ENCODE assay signal across 20 cellular contexts in genomic region chr6:107620736-107621135, GRCh38.
DNase-seq lines count a peak whose midpoint lies in the region; ATAC-seq and TF ChIP-seq lines count a peak whose summit lies in the region.
"Had no signal": no experiment of that assay in that cellular context is flagged by ENCODE, and none has a peak within 500 bp of the region (broad histone marks: within the 10 kb centered on the region; RNA-seq: fewer than 3 reads in every experiment).

No MANE protein-coding gene starts in this region.

- no peaks in the 10 kb centered on the region for H3K36me3 ChIP-seq in fibroblast of lung (ENCODE audit: control insufficient read depth, insufficient read depth, low read length)
- no peaks in the 10 kb centered on the region for H3K36me3 ChIP-seq in upper lobe of right lung
- H3K36me3 ChIP-seq: cardiac muscle cell, right lobe of liver, SJSA1 had no signal

- no peak overlapping the region for H3K9ac ChIP-seq in fibroblast of lung (ENCODE audit: insufficient read depth, low read length)

- TF ChIP-seq CTCF in VCaP (conservative IDR thresholded peaks at IDR 0.05) (no peak), fibroblast of lung (conservative IDR thresholded peaks at IDR 0.05 in 1 of 2, IDR thresholded peaks at IDR 0.05 in 1 of 2; ENCODE audit: low read depth in 1 of 2, low read length in 2 of 2) (no peak), upper lobe of right lung (IDR thresholded peaks at IDR 0.05) (no peak)

- ATAC-seq in left ventricle myocardium superior (peak; percentile 43), Right ventricle myocardium inferior (no peak), upper lobe of right lung (peak; percentile 14), GM21786 (IDR thresholded peaks at IDR 0.05; ENCODE audit: unreplicated experiment) (no peak)
- ATAC-seq: esophagus mucosa; stimulated activated memory B cell treated with anti-CD40 and anti-IgM and Interleukin-4, amounts not matched to agents 10 μg/mL and 1 μg/mL and 100 μg/mL, for 72 hours had no signal

- no peak overlapping the region for H2AFZ ChIP-seq in fibroblast of lung (ENCODE audit: low read length)

- in situ Hi-C loops in KBM-7 (cut with MboI; ENCODE audit: low pct_unique_long_range_greater_than_20kb, low sequenced_read_pairs), result no loop called here

- H3K27me3 ChIP-seq in fibroblast of lung (ENCODE audit: control insufficient read depth, insufficient read depth, low read length) (no peaks in the 10 kb centered on the region), upper lobe of right lung (no peaks in the 10 kb centered on the region)
- H3K27me3 ChIP-seq: cardiac muscle cell, right lobe of liver, SJSA1 had no signal

- no peaks in the 10 kb centered on the region for H3K79me2 ChIP-seq in fibroblast of lung (ENCODE audit: control insufficient read depth, insufficient read depth, low read length)

- no peaks in the 10 kb centered on the region for H4K20me1 ChIP-seq in fibroblast of lung (ENCODE audit: control insufficient read depth, extremely low read depth, insufficient read depth, low read length)

- H3K27ac ChIP-seq in VCaP (peak overlapping the region; percentile 64), fibroblast of lung (ENCODE audit: insufficient read depth, low read length) (no peak overlapping the region), upper lobe of right lung (no peak overlapping the region)
- H3K27ac ChIP-seq: C4-2B, cardiac muscle cell, right lobe of liver, SJSA1 had no signal

- DNase-seq in left ventricle myocardium superior, result no peak
- no peak for DNase-seq in Right ventricle myocardium inferior (ENCODE audit: missing footprints)
- peak; percentile 9 to 17 for DNase-seq in fibroblast of lung (ENCODE audit: low read depth in 2 of 2)
- no peak for DNase-seq in upper lobe of right lung
- DNase-seq in NCI-H187 (lab: John Stamatoyannopoulos, UW), result no peak
- DNase-seq in KBM-7, result no peak
- DNase-seq: ACHN; activated B cell treated with CpG ODN at 0.5 μM for 24 hours; activated CD4-positive, alpha-beta memory T cell treated with anti-CD3 and anti-CD28 coated beads, Interleukin-2, amount 10 ng/mL, durations not matched to agents 7 days and 5 days; head of caudate nucleus; Kasumi-1; right lobe of liver had no signal

- H3K4me1 ChIP-seq in fibroblast of lung (ENCODE audit: control insufficient read depth, extremely low read depth, insufficient read depth, low read length) (no peaks in the 10 kb centered on the region), upper lobe of right lung (peaks cover 4% of the 10 kb centered on the region)
- H3K4me1 ChIP-seq: right lobe of liver, SJSA1 had no signal

- intact Hi-C loops in left ventricle myocardium superior (cut with micrococcal nuclease) (no loop called here), Right ventricle myocardium inferior (cut with DNase I) (no loop called here), upper lobe of right lung (cut with DNase I) (no loop called here)

- H3K4me3 ChIP-seq in fibroblast of lung (replicated peaks in 1 of 4; ENCODE audit: control extremely low read depth in 1 of 4, insufficient read depth in 1 of 4, low read depth in 3 of 4, low read length in 4 of 4), result no peak overlapping the region
- no peak overlapping the region for H3K4me3 ChIP-seq in upper lobe of right lung
- H3K4me3 ChIP-seq: cardiac muscle cell, lung, right lobe of liver, SJSA1 had no signal

- H3K9me3 ChIP-seq in fibroblast of lung (ENCODE audit: control insufficient read depth, insufficient read depth, low read depth, low read length) (no peaks in the 10 kb centered on the region), upper lobe of right lung (no peaks in the 10 kb centered on the region)
- H3K9me3 ChIP-seq: right lobe of liver, SJSA1 had no signal

- H3K4me2 ChIP-seq in fibroblast of lung (ENCODE audit: extremely low read depth, insufficient read depth, low read length), result no peak overlapping the region

Comparison
In these comparisons a context has a peak if more than half of its experiments do, and no peak if none do; other contexts are left out.
1. ATAC-seq: peak in left ventricle myocardium superior (single experiment) and upper lobe of right lung (single experiment); none in Right ventricle myocardium inferior (single experiment) and GM21786 (single experiment).
2. DNase-seq: peak in fibroblast of lung (2 of 2); none in left ventricle myocardium superior (single experiment), Right ventricle myocardium inferior (single experiment), upper lobe of right lung (single experiment), NCI-H187 (0 of 2) and KBM-7 (single experiment).